Comparison of ENCODE assay signal across 1 cellular context in the genomic region with DNA sequence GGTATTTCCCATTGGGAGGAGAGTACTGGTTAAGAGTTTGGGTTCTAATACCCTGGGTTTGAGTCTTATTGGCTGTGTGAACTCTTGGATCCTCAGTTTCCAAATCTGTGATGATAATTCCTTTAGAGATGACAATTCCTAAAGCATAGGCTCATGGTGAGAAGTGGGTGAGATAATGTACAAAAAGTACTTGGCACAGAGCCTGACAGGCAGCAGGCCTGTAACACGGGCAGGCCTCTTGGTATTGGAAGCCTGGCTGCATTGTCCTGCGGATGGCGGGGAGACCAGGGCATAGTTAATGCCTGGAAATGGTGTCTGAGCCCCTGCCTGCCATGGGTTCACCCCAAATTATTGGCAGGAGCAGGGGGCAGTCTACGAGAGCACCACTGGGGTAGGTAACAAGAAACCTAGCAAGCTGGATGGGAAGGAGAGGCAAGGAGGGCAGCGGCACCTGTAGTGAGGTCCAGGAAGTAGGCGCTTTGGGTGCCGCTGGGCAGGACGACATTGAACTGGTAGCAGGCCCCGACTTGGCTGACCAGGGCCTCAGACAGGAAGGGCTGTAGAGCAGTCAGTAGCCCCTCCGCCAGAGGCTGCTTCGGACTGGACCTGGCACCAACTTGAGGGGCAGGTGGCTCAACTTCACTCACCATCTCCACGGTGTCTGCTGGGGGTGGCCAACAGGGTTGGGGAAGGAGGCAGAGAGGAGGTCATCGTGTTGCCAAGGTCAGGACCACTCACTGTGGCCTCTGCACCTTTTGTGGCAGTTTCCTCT.
TF ChIP-seq lines count a peak whose summit lies in the region.

No MANE protein-coding gene starts in this region.

TF ChIP-seq in H1, 55 proteins besides CTCF, POLR2A, EP300 and RAD21:
- no peak for TF ChIP-seq JUN (IDR thresholded peaks at IDR 0.05; ENCODE audit: low read depth, low read length)
- no peak for TF ChIP-seq GTF2F1 (IDR thresholded peaks at IDR 0.05; ENCODE audit: borderline replicate concordance, low read depth, low read length)
- TF ChIP-seq RXRA (IDR thresholded peaks at IDR 0.05; ENCODE audit: insufficient read depth, low read depth, low read length), result no peak
- TF ChIP-seq EZH2 (IDR thresholded peaks at IDR 0.05; ENCODE audit: low read depth, low read length, severe bottlenecking), result no peak
- no peak for TF ChIP-seq SUZ12 (IDR thresholded peaks at IDR 0.05; ENCODE audit: low read length)
- TF ChIP-seq RFX5 (IDR thresholded peaks at IDR 0.05; ENCODE audit: borderline replicate concordance, low read depth, low read length), result no peak
- TF ChIP-seq EGR1 (IDR thresholded peaks at IDR 0.05; ENCODE audit: borderline replicate concordance, low read depth, low read length), result no peak
- no peak for TF ChIP-seq ASH2L (IDR thresholded peaks at IDR 0.05; ENCODE audit: low read length)
- no peak for TF ChIP-seq CREB1 (IDR thresholded peaks at IDR 0.05)
- no peak for TF ChIP-seq ZNF274 (IDR thresholded peaks at IDR 0.05; ENCODE audit: borderline replicate concordance, extremely low read depth, low read length)
- no peak for TF ChIP-seq CBX8 (IDR thresholded peaks at IDR 0.05; ENCODE audit: borderline replicate concordance, low read depth, low read length)
- TF ChIP-seq, protein P1, sequence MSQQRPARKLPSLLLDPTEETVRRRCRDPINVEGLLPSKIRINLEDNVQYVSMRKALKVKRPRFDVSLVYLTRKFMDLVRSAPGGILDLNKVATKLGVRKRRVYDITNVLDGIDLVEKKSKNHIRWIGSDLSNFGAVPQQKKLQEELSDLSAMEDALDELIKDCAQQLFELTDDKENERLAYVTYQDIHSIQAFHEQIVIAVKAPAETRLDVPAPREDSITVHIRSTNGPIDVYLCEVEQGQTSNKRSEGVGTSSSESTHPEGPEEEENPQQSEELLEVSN (IDR thresholded peaks at IDR 0.05), result no peak
- no peak for TF ChIP-seq CHD1 (IDR thresholded peaks at IDR 0.05; ENCODE audit: low read depth, low read length)
- TF ChIP-seq FOSL1 (IDR thresholded peaks at IDR 0.05; ENCODE audit: insufficient read depth, low read depth, low read length), result no peak
- TF ChIP-seq HDAC6 (IDR thresholded peaks at IDR 0.05; ENCODE audit: low read depth, low read length), result no peak
- no peak for TF ChIP-seq TEAD4 (IDR thresholded peaks at IDR 0.05; ENCODE audit: low read depth, low read length)
- no peak for TF ChIP-seq HDAC2 (IDR thresholded peaks at IDR 0.05; ENCODE audit: borderline replicate concordance in 1 of 2, low read depth in 2 of 2, low read length in 2 of 2)
- no peak for TF ChIP-seq RNF2 (IDR thresholded peaks at IDR 0.05; ENCODE audit: borderline replicate concordance, low read depth, low read length, missing control alignments, poor library complexity, severe bottlenecking)
- TF ChIP-seq CEBPB (IDR thresholded peaks at IDR 0.05; ENCODE audit: low read depth, low read length), result no peak
- TF ChIP-seq NRF1 (IDR thresholded peaks at IDR 0.05; ENCODE audit: low read depth, low read length), result no peak
